ENCODE assay signal across 17 cellular contexts in genomic region chr5:149789835-149790234, GRCh38.
"Had no signal": no experiment of that assay in that cellular context is flagged by ENCODE, and none has a peak within 500 bp of the region (broad histone marks: within the 10 kb centered on the region; RNA-seq: fewer than 3 reads in every experiment).

No MANE protein-coding gene starts in this region.

- H3K4me3 ChIP-seq: lower lobe of right lung, right lobe of liver, spleen, testis had no signal

- DNase-seq: activated CD4-positive, alpha-beta T cell treated with anti-CD3 and anti-CD28 coated beads, Interleukin-2, amount 50 U/mL, for 4 hours; activated CD4-positive, CD25-positive, alpha-beta regulatory T cell treated with anti-CD3 and anti-CD28 coated beads, Interleukin-2, amount 50 U/mL, for 72 hours; activated naive CD4-positive, alpha-beta T cell; activated naive CD8-positive, alpha-beta T cell treated with anti-CD3 and anti-CD28 coated beads, Interleukin-2, amount 10 ng/mL, durations not matched to agents 7 days and 5 days; activated T-cell treated with anti-CD3 and anti-CD28 coated beads for 4 hours; cerebellar nuclear complex; dermis blood vessel endothelial cell; glutamatergic neuron; kidney glomerular epithelial cell; lower lobe of right lung; naive thymus-derived CD4-positive, alpha-beta T cell; posterior cingulate gyrus; right lobe of liver; spleen; stimulated activated CD4-positive, alpha-beta T cell treated with anti-CD3 and anti-CD28 coated beads, Interleukin-1b, Interleukin-23, amount 100 ng/mL, for 48 hours; stimulated activated naive CD8-positive, alpha-beta T cell treated with anti-CD3 and anti-CD28 coated beads, Interleukin-15, amount 100 ng/mL, for 72 hours; testis had no signal

- H3K27me3 ChIP-seq: right lobe of liver, spleen, testis had no signal

- H3K27ac ChIP-seq: lower lobe of right lung, right lobe of liver, spleen, testis had no signal

- H3K36me3 ChIP-seq: lower lobe of right lung, right lobe of liver, spleen had no signal

- ATAC-seq: lower lobe of right lung; naive thymus-derived CD4-positive, alpha-beta T cell; stimulated activated naive CD8-positive, alpha-beta T cell treated with anti-CD3 and anti-CD28 coated beads, Interleukin-15, amount 100 ng/mL, for 72 hours had no signal

- H3K9me3 ChIP-seq: lower lobe of right lung, right lobe of liver, spleen, testis had no signal
